ENCODE assay signal across 2 cellular contexts in the genomic region with DNA sequence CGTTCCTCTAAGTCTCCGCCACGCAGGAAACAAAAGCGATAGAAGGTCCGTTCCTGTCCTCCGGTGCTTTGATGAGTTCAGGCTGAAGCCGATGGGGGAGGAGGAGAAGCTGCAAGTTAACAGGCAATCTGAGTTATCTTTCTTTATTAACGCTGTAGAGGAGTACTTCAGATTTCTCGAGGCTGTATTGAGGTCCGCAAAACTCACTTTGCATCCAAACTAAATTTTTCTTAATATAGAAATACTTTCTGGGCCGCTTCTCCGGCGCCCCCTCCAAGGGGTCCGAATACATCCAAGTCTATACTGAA.
TF ChIP-seq lines count a peak whose summit lies in the region.

No MANE protein-coding gene starts in this region.

TF ChIP-seq in SK-N-SH, 30 proteins besides CTCF, POLR2A, EP300 and RAD21 (continued from another document):
- TF ChIP-seq, protein P1, sequence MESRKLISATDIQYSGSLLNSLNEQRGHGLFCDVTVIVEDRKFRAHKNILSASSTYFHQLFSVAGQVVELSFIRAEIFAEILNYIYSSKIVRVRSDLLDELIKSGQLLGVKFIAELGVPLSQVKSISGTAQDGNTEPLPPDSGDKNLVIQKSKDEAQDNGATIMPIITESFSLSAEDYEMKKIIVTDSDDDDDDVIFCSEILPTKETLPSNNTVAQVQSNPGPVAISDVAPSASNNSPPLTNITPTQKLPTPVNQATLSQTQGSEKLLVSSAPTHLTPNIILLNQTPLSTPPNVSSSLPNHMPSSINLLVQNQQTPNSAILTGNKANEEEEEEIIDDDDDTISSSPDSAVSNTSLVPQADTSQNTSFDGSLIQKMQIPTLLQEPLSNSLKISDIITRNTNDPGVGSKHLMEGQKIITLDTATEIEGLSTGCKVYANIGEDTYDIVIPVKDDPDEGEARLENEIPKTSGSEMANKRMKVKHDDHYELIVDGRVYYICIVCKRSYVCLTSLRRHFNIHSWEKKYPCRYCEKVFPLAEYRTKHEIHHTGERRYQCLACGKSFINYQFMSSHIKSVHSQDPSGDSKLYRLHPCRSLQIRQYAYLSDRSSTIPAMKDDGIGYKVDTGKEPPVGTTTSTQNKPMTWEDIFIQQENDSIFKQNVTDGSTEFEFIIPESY (IDR thresholded peaks at IDR 0.05; ENCODE audit: borderline replicate concordance, low read depth) = no peak
- TF ChIP-seq FOXM1 (IDR thresholded peaks at IDR 0.05; ENCODE audit: low read depth) = no peak
- TF ChIP-seq, protein P2, sequence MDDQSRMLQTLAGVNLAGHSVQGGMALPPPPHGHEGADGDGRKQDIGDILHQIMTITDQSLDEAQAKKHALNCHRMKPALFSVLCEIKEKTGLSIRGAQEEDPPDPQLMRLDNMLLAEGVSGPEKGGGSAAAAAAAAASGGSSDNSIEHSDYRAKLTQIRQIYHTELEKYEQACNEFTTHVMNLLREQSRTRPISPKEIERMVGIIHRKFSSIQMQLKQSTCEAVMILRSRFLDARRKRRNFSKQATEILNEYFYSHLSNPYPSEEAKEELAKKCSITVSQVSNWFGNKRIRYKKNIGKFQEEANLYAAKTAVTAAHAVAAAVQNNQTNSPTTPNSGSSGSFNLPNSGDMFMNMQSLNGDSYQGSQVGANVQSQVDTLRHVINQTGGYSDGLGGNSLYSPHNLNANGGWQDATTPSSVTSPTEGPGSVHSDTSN (IDR thresholded peaks at IDR 0.05) = no peak
- no peak for TF ChIP-seq EZH2phosphoT487 (IDR thresholded peaks at IDR 0.05; ENCODE audit: borderline replicate concordance, low read depth)
- no peak for TF ChIP-seq ELF1 (IDR thresholded peaks at IDR 0.05)
- TF ChIP-seq, protein P3, sequence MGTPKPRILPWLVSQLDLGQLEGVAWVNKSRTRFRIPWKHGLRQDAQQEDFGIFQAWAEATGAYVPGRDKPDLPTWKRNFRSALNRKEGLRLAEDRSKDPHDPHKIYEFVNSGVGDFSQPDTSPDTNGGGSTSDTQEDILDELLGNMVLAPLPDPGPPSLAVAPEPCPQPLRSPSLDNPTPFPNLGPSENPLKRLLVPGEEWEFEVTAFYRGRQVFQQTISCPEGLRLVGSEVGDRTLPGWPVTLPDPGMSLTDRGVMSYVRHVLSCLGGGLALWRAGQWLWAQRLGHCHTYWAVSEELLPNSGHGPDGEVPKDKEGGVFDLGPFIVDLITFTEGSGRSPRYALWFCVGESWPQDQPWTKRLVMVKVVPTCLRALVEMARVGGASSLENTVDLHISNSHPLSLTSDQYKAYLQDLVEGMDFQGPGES (IDR thresholded peaks at IDR 0.05; ENCODE audit: low read depth, low read length) = no peak
- no peak for TF ChIP-seq CHD2 (IDR thresholded peaks at IDR 0.05; ENCODE audit: low read length, partially characterized antibody)
- no peak for TF ChIP-seq FOXJ3 (CRISPR knock-in tag; IDR thresholded peaks at IDR 0.05)

TF ChIP-seq in SK-N-SH treated with all-trans-retinoic acid at 6 μM for 48 hours, 23 proteins besides CTCF, POLR2A, EP300 and RAD21 (continued from another document):
- TF ChIP-seq, protein P4, sequence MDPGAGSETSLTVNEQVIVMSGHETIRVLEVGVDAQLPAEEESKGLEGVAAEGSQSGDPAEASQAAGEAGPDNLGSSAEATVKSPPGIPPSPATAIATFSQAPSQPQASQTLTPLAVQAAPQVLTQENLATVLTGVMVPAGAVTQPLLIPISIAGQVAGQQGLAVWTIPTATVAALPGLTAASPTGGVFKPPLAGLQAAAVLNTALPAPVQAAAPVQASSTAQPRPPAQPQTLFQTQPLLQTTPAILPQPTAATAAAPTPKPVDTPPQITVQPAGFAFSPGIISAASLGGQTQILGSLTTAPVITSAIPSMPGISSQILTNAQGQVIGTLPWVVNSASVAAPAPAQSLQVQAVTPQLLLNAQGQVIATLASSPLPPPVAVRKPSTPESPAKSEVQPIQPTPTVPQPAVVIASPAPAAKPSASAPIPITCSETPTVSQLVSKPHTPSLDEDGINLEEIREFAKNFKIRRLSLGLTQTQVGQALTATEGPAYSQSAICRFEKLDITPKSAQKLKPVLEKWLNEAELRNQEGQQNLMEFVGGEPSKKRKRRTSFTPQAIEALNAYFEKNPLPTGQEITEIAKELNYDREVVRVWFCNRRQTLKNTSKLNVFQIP (CRISPR knock-in tag; IDR thresholded peaks at IDR 0.05; ENCODE audit: borderline replicate concordance, low read depth) = no peak
- no peak for TF ChIP-seq ISL1 (CRISPR knock-in tag; IDR thresholded peaks at IDR 0.05)
- TF ChIP-seq, protein P5, sequence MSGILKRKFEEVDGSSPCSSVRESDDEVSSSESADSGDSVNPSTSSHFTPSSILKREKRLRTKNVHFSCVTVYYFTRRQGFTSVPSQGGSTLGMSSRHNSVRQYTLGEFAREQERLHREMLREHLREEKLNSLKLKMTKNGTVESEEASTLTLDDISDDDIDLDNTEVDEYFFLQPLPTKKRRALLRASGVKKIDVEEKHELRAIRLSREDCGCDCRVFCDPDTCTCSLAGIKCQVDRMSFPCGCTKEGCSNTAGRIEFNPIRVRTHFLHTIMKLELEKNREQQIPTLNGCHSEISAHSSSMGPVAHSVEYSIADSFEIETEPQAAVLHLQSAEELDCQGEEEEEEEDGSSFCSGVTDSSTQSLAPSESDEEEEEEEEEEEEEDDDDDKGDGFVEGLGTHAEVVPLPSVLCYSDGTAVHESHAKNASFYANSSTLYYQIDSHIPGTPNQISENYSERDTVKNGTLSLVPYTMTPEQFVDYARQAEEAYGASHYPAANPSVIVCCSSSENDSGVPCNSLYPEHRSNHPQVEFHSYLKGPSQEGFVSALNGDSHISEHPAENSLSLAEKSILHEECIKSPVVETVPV (CRISPR knock-in tag; IDR thresholded peaks at IDR 0.05) = no peak
- TF ChIP-seq ZFP30 (CRISPR knock-in tag; IDR thresholded peaks at IDR 0.05) = no peak
- TF ChIP-seq ZC3H10 (CRISPR knock-in tag; IDR thresholded peaks at IDR 0.05) = no peak
- TF ChIP-seq, protein P6, sequence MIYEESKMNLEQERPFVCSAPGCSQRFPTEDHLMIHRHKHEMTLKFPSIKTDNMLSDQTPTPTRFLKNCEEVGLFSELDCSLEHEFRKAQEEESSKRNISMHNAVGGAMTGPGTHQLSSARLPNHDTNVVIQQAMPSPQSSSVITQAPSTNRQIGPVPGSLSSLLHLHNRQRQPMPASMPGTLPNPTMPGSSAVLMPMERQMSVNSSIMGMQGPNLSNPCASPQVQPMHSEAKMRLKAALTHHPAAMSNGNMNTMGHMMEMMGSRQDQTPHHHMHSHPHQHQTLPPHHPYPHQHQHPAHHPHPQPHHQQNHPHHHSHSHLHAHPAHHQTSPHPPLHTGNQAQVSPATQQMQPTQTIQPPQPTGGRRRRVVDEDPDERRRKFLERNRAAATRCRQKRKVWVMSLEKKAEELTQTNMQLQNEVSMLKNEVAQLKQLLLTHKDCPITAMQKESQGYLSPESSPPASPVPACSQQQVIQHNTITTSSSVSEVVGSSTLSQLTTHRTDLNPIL (CRISPR knock-in tag; IDR thresholded peaks at IDR 0.05; ENCODE audit: low read depth) = no peak
- no peak for TF ChIP-seq RARB (CRISPR knock-in tag; IDR thresholded peaks at IDR 0.05)
- TF ChIP-seq ESRRG (CRISPR knock-in tag; IDR thresholded peaks at IDR 0.05) = no peak
